1 cellular context compared by ENCODE assay signal in the genomic region with DNA sequence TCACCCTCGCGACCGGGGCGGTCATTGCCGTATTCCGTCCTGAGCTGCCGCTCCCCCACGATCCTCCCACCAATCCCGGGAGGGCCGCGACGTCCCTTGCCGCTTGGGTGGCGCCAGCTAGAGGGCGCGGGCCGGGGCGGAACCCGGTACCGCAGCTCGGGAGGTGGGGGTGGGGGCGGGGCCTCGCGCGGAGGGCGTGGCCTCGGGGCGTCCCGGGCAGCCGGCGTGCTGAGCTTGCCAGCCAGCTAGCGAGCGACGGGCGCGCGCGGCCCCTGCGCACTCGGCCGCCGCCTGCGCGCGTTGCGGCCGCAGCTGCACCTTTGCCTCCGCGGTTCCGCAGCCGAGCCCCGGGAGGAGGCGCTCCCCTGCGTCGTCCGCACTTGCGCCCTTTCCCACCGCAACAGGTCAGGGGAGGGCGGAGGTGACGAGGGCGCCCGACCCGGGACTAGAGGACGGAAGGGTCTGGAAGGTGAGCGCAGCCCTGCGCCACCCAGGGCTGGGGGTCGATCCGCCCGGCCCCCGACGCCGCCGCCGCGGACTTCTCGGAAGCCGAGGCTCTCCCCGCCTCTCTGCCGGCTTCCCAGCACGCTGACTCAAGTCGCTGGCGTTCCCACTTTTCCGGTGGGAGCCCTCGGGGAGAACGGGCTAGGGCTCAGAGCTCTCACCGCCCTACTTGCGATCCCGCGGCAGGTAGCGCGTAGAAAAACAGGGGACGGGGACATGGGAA.
TF ChIP-seq lines count a peak whose summit lies in the region.

A gene with protein sequence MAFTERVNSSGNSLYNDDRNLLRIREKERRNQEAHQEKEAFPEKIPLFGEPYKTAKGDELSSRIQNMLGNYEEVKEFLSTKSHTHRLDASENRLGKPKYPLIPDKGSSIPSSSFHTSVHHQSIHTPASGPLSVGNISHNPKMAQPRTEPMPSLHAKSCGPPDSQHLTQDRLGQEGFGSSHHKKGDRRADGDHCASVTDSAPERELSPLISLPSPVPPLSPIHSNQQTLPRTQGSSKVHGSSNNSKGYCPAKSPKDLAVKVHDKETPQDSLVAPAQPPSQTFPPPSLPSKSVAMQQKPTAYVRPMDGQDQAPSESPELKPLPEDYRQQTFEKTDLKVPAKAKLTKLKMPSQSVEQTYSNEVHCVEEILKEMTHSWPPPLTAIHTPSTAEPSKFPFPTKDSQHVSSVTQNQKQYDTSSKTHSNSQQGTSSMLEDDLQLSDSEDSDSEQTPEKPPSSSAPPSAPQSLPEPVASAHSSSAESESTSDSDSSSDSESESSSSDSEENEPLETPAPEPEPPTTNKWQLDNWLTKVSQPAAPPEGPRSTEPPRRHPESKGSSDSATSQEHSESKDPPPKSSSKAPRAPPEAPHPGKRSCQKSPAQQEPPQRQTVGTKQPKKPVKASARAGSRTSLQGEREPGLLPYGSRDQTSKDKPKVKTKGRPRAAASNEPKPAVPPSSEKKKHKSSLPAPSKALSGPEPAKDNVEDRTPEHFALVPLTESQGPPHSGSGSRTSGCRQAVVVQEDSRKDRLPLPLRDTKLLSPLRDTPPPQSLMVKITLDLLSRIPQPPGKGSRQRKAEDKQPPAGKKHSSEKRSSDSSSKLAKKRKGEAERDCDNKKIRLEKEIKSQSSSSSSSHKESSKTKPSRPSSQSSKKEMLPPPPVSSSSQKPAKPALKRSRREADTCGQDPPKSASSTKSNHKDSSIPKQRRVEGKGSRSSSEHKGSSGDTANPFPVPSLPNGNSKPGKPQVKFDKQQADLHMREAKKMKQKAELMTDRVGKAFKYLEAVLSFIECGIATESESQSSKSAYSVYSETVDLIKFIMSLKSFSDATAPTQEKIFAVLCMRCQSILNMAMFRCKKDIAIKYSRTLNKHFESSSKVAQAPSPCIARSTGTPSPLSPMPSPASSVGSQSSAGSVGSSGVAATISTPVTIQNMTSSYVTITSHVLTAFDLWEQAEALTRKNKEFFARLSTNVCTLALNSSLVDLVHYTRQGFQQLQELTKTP (plus strand): TSS at position 240 of the 727 bp plus-strand sequence. CDS start 13,523 bp downstream, outside the sequence.

TF ChIP-seq in WTC11, 78 proteins besides CTCF, POLR2A, EP300 and RAD21 (continued from another document and continues in another):
- TF ChIP-seq, protein P1, sequence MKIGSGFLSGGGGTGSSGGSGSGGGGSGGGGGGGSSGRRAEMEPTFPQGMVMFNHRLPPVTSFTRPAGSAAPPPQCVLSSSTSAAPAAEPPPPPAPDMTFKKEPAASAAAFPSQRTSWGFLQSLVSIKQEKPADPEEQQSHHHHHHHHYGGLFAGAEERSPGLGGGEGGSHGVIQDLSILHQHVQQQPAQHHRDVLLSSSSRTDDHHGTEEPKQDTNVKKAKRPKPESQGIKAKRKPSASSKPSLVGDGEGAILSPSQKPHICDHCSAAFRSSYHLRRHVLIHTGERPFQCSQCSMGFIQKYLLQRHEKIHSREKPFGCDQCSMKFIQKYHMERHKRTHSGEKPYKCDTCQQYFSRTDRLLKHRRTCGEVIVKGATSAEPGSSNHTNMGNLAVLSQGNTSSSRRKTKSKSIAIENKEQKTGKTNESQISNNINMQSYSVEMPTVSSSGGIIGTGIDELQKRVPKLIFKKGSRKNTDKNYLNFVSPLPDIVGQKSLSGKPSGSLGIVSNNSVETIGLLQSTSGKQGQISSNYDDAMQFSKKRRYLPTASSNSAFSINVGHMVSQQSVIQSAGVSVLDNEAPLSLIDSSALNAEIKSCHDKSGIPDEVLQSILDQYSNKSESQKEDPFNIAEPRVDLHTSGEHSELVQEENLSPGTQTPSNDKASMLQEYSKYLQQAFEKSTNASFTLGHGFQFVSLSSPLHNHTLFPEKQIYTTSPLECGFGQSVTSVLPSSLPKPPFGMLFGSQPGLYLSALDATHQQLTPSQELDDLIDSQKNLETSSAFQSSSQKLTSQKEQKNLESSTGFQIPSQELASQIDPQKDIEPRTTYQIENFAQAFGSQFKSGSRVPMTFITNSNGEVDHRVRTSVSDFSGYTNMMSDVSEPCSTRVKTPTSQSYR (CRISPR knock-in tag; IDR thresholded peaks at IDR 0.05) = no peak
- TF ChIP-seq ZNF671 (CRISPR knock-in tag; IDR thresholded peaks at IDR 0.05) = no peak
- TF ChIP-seq NFATC4 (CRISPR knock-in tag; IDR thresholded peaks at IDR 0.05) = no peak
- TF ChIP-seq, protein P2, sequence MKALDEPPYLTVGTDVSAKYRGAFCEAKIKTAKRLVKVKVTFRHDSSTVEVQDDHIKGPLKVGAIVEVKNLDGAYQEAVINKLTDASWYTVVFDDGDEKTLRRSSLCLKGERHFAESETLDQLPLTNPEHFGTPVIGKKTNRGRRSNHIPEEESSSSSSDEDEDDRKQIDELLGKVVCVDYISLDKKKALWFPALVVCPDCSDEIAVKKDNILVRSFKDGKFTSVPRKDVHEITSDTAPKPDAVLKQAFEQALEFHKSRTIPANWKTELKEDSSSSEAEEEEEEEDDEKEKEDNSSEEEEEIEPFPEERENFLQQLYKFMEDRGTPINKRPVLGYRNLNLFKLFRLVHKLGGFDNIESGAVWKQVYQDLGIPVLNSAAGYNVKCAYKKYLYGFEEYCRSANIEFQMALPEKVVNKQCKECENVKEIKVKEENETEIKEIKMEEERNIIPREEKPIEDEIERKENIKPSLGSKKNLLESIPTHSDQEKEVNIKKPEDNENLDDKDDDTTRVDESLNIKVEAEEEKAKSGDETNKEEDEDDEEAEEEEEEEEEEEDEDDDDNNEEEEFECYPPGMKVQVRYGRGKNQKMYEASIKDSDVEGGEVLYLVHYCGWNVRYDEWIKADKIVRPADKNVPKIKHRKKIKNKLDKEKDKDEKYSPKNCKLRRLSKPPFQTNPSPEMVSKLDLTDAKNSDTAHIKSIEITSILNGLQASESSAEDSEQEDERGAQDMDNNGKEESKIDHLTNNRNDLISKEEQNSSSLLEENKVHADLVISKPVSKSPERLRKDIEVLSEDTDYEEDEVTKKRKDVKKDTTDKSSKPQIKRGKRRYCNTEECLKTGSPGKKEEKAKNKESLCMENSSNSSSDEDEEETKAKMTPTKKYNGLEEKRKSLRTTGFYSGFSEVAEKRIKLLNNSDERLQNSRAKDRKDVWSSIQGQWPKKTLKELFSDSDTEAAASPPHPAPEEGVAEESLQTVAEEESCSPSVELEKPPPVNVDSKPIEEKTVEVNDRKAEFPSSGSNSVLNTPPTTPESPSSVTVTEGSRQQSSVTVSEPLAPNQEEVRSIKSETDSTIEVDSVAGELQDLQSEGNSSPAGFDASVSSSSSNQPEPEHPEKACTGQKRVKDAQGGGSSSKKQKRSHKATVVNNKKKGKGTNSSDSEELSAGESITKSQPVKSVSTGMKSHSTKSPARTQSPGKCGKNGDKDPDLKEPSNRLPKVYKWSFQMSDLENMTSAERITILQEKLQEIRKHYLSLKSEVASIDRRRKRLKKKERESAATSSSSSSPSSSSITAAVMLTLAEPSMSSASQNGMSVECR (CRISPR knock-in tag; IDR thresholded peaks at IDR 0.05; ENCODE audit: borderline replicate concordance) = peak; percentile 79
- no peak for TF ChIP-seq NFE2L1 (CRISPR knock-in tag; IDR thresholded peaks at IDR 0.05)
- TF ChIP-seq GABPB1 (CRISPR knock-in tag; IDR thresholded peaks at IDR 0.05) = no peak; the same call in 1 of the 2 replicates
- TF ChIP-seq, protein P3, sequence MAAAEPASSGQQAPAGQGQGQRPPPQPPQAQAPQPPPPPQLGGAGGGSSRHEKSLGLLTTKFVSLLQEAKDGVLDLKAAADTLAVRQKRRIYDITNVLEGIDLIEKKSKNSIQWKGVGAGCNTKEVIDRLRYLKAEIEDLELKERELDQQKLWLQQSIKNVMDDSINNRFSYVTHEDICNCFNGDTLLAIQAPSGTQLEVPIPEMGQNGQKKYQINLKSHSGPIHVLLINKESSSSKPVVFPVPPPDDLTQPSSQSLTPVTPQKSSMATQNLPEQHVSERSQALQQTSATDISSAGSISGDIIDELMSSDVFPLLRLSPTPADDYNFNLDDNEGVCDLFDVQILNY (CRISPR knock-in tag; IDR thresholded peaks at IDR 0.05) = peak; percentile 64; the same call in 1 of the 2 replicates
- TF ChIP-seq, protein P4, sequence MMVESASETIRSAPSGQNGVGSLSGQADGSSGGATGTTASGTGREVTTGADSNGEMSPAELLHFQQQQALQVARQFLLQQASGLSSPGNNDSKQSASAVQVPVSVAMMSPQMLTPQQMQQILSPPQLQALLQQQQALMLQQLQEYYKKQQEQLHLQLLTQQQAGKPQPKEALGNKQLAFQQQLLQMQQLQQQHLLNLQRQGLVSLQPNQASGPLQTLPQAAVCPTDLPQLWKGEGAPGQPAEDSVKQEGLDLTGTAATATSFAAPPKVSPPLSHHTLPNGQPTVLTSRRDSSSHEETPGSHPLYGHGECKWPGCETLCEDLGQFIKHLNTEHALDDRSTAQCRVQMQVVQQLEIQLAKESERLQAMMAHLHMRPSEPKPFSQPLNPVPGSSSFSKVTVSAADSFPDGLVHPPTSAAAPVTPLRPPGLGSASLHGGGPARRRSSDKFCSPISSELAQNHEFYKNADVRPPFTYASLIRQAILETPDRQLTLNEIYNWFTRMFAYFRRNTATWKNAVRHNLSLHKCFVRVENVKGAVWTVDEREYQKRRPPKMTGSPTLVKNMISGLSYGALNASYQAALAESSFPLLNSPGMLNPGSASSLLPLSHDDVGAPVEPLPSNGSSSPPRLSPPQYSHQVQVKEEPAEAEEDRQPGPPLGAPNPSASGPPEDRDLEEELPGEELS (CRISPR knock-in tag; IDR thresholded peaks at IDR 0.05) = peak; percentile 90
- TF ChIP-seq MXD4 (CRISPR knock-in tag; IDR thresholded peaks at IDR 0.05; ENCODE audit: borderline replicate concordance) = no peak
- no peak for TF ChIP-seq GTF2I (CRISPR knock-in tag; conservative IDR thresholded peaks at IDR 0.05)
- peak; percentile 62; the same call in 1 of the 2 replicates for TF ChIP-seq ETV6 (CRISPR knock-in tag; IDR thresholded peaks at IDR 0.05)
- TF ChIP-seq, protein P5, sequence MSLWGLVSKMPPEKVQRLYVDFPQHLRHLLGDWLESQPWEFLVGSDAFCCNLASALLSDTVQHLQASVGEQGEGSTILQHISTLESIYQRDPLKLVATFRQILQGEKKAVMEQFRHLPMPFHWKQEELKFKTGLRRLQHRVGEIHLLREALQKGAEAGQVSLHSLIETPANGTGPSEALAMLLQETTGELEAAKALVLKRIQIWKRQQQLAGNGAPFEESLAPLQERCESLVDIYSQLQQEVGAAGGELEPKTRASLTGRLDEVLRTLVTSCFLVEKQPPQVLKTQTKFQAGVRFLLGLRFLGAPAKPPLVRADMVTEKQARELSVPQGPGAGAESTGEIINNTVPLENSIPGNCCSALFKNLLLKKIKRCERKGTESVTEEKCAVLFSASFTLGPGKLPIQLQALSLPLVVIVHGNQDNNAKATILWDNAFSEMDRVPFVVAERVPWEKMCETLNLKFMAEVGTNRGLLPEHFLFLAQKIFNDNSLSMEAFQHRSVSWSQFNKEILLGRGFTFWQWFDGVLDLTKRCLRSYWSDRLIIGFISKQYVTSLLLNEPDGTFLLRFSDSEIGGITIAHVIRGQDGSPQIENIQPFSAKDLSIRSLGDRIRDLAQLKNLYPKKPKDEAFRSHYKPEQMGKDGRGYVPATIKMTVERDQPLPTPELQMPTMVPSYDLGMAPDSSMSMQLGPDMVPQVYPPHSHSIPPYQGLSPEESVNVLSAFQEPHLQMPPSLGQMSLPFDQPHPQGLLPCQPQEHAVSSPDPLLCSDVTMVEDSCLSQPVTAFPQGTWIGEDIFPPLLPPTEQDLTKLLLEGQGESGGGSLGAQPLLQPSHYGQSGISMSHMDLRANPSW (CRISPR knock-in tag; conservative IDR thresholded peaks at IDR 0.05; ENCODE audit: low read depth) = 0 out of 2 replicates have a peak, but pooled peaks have one; percentile 63
- TF ChIP-seq NFYB (CRISPR knock-in tag; conservative IDR thresholded peaks at IDR 0.05; ENCODE audit: low read depth) = no peak
- no peak for TF ChIP-seq JUN (CRISPR knock-in tag; IDR thresholded peaks at IDR 0.05)
- no peak; the same call in none of the 2 replicates for TF ChIP-seq KAT7 (CRISPR knock-in tag; IDR thresholded peaks at IDR 0.05; ENCODE audit: borderline replicate concordance)
- no peak for TF ChIP-seq RORB (CRISPR knock-in tag; IDR thresholded peaks at IDR 0.05)
- no peak for TF ChIP-seq EMX1 (CRISPR knock-in tag; IDR thresholded peaks at IDR 0.05)
- peak; percentile 74; the same call in 1 of the 2 replicates for TF ChIP-seq ZBTB21 (CRISPR knock-in tag; IDR thresholded peaks at IDR 0.05; ENCODE audit: borderline replicate concordance)
- no peak for TF ChIP-seq TEAD4 (CRISPR knock-in tag; IDR thresholded peaks at IDR 0.05)
- TF ChIP-seq, protein P6, sequence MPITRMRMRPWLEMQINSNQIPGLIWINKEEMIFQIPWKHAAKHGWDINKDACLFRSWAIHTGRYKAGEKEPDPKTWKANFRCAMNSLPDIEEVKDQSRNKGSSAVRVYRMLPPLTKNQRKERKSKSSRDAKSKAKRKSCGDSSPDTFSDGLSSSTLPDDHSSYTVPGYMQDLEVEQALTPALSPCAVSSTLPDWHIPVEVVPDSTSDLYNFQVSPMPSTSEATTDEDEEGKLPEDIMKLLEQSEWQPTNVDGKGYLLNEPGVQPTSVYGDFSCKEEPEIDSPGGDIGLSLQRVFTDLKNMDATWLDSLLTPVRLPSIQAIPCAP (CRISPR knock-in tag; IDR thresholded peaks at IDR 0.05) = 0 out of 2 replicates have a peak, but pooled peaks have one; percentile 34
- peak; percentile 88 for TF ChIP-seq SP1 (CRISPR knock-in tag; conservative IDR thresholded peaks at IDR 0.05)
- TF ChIP-seq, protein P7, sequence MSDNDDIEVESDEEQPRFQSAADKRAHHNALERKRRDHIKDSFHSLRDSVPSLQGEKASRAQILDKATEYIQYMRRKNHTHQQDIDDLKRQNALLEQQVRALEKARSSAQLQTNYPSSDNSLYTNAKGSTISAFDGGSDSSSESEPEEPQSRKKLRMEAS (CRISPR knock-in tag; IDR thresholded peaks at IDR 0.05) = peak; percentile 56; the same call in 1 of the 2 replicates
- TF ChIP-seq, protein P8, sequence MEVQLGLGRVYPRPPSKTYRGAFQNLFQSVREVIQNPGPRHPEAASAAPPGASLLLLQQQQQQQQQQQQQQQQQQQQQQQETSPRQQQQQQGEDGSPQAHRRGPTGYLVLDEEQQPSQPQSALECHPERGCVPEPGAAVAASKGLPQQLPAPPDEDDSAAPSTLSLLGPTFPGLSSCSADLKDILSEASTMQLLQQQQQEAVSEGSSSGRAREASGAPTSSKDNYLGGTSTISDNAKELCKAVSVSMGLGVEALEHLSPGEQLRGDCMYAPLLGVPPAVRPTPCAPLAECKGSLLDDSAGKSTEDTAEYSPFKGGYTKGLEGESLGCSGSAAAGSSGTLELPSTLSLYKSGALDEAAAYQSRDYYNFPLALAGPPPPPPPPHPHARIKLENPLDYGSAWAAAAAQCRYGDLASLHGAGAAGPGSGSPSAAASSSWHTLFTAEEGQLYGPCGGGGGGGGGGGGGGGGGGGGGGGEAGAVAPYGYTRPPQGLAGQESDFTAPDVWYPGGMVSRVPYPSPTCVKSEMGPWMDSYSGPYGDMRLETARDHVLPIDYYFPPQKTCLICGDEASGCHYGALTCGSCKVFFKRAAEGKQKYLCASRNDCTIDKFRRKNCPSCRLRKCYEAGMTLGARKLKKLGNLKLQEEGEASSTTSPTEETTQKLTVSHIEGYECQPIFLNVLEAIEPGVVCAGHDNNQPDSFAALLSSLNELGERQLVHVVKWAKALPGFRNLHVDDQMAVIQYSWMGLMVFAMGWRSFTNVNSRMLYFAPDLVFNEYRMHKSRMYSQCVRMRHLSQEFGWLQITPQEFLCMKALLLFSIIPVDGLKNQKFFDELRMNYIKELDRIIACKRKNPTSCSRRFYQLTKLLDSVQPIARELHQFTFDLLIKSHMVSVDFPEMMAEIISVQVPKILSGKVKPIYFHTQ (CRISPR knock-in tag; IDR thresholded peaks at IDR 0.05) = no peak
